Comparison of ENCODE assay signal across 16 cellular contexts in the genomic region with DNA sequence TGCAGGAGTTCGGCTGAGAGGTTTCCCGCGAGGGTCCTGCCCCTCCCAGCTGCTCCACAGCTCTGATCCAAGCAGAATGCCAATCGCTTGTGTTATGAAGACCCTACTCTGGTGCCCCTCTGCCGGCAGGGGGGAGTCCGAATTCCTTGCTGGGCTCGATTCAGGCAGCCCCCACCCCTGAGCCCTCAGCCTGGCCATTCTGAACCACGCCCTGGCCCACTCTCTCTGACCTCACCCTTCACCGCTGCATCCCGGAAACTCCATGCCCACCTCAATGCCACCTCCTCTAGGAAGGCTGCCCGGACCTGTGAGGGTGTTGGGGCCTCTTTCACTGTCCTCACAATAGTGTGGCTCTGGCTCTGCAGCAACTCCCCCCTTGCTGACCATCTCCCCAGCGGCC. TPM values are rescaled to one million over a fixed set of nuclear protein-coding genes. Genes with fewer than 3 reads are reported as not detected.
DNase-seq lines count a peak whose midpoint lies in the region; ATAC-seq and TF ChIP-seq lines count a peak whose summit lies in the region.
"Had no signal": no experiment of that assay in that cellular context is flagged by ENCODE, and none has a peak within 500 bp of the region (broad histone marks: within the 10 kb centered on the region; RNA-seq: fewer than 3 reads in every experiment).

No MANE protein-coding gene starts in this region.

- DNase-seq in natural killer cell treated with Interleukin-12 subunit alpha and Interleukin-12 subunit beta and Interleukin-15 and Interleukin-18, amount 100 ng/mL, for 72 hours (ENCODE audit: low spot score): no peak
- no peak for DNase-seq in natural killer cell
- DNase-seq in memory B cell (ENCODE audit: low spot score in 2 of 2): no peak
- DNase-seq in kidney tubule cell (ENCODE audit: low spot score): no peak
- no peak for DNase-seq in GDM1 (lab: John Stamatoyannopoulos, UW)
- DNase-seq in retina: no peak
- DNase-seq: DMS79 treated with DMSO at 0.1 percent for 48 hours, NCI-H1105, NCI-H226, NCI-H748 treated with DMSO at 0.1 percent for 48 hours had no signal

- no peak overlapping the region for H3K9ac ChIP-seq in OCI-LY3 (ENCODE audit: low read length)

- H3K4me1 Mint-ChIP-seq in natural killer cell treated with Interleukin-12 subunit alpha and Interleukin-12 subunit beta and Interleukin-15 and Interleukin-18, amount 100 ng/mL, for 72 hours (ENCODE audit: low read depth in 2 of 2): peaks cover 7 to 12% of the 10 kb centered on the region in 2 donors
- H3K4me1 Mint-ChIP-seq in natural killer cell (peaks cover 4 to 24% of the 10 kb centered on the region in 2 donors), memory B cell (peaks cover 31% of the 10 kb centered on the region)

- peaks cover 4 to 7% of the 10 kb centered on the region in 2 donors for H3K27me3 Mint-ChIP-seq in natural killer cell treated with Interleukin-12 subunit alpha and Interleukin-12 subunit beta and Interleukin-15 and Interleukin-18, amount 100 ng/mL, for 72 hours
- peaks cover 4 to 6% of the 10 kb centered on the region in 2 donors for H3K27me3 Mint-ChIP-seq in natural killer cell (ENCODE audit: low read depth in 2 of 2)
- no peaks in the 10 kb centered on the region for H3K27me3 Mint-ChIP-seq in memory B cell

- H3K27ac ChIP-seq in OCI-LY3 (ENCODE audit: low read length): no peak overlapping the region
- H3K27ac ChIP-seq: body of pancreas had no signal

- intact Hi-C loops in natural killer cell (cut with micrococcal nuclease): loop anchor here (2.0 kb wide), 2 partner anchors 41 to 111 kb away; no protein-coding TSS in a partner anchor

- no peaks in the 10 kb centered on the region for H4K20me1 ChIP-seq in OCI-LY3 (ENCODE audit: insufficient read depth, low read length)

- H3K4me3 Mint-ChIP-seq in natural killer cell treated with Interleukin-12 subunit alpha and Interleukin-12 subunit beta and Interleukin-15 and Interleukin-18, amount 100 ng/mL, for 72 hours: peak overlapping the region; percentile 1
- H3K4me3 Mint-ChIP-seq in natural killer cell (no peak overlapping the region), memory B cell (peak overlapping the region; percentile 69)

- H3K9me3 Mint-ChIP-seq in natural killer cell treated with Interleukin-12 subunit alpha and Interleukin-12 subunit beta and Interleukin-15 and Interleukin-18, amount 100 ng/mL, for 72 hours: no peaks in the 10 kb centered on the region
- H3K9me3 Mint-ChIP-seq in natural killer cell (no peaks in the 10 kb centered on the region), memory B cell (no peaks in the 10 kb centered on the region)
- H3K9me3 Mint-ChIP-seq: activated T-helper 2 cell treated with anti-CD3 and anti-CD28 coated beads, Interferon-gamma antibody, Interleukin-2, Interleukin-4, amounts not matched to agents 10 μg/mL and 5 μg/mL and 100 μg/mL, durations not matched to agents 14 hours and 24 hours and 36 hours had no signal

- ATAC-seq in natural killer cell treated with Interleukin-12 subunit alpha and Interleukin-12 subunit beta and Interleukin-15 and Interleukin-18, amount 100 ng/mL, for 72 hours: no peak
- ATAC-seq in natural killer cell (no peak), memory B cell (ENCODE audit: low read depth) (no peak)

- H3K79me2 ChIP-seq in OCI-LY3 (ENCODE audit: low read length): no peaks in the 10 kb centered on the region

- peak overlapping the region; percentile 76 for H3K4me3 ChIP-seq in OCI-LY3 (ENCODE audit: low read length)
- H3K4me3 ChIP-seq: body of pancreas, lung had no signal

- H3K27me3 ChIP-seq in OCI-LY3 (ENCODE audit: low read depth, low read length): peaks cover 3% of the 10 kb centered on the region
- H3K27me3 ChIP-seq: body of pancreas had no signal

- H3K4me1 ChIP-seq in OCI-LY3 (ENCODE audit: low read length): peaks cover 27% of the 10 kb centered on the region

- H3K9me3 ChIP-seq in OCI-LY3 (ENCODE audit: insufficient read depth, low read length): no peaks in the 10 kb centered on the region
- H3K9me3 ChIP-seq: body of pancreas had no signal

- no peaks in the 10 kb centered on the region for H3K36me3 Mint-ChIP-seq in natural killer cell treated with Interleukin-12 subunit alpha and Interleukin-12 subunit beta and Interleukin-15 and Interleukin-18, amount 100 ng/mL, for 72 hours
- no peaks in the 10 kb centered on the region for H3K36me3 Mint-ChIP-seq in natural killer cell
- H3K36me3 Mint-ChIP-seq in memory B cell: peaks cover 2% of the 10 kb centered on the region

- TF ChIP-seq CTCF in natural killer cell (IDR thresholded peaks at IDR 0.05): no peak
- TF ChIP-seq CTCF in OCI-LY3 (IDR thresholded peaks at IDR 0.05; ENCODE audit: low read depth, low read length): no peak

- no peak overlapping the region for H2AFZ ChIP-seq in OCI-LY3 (ENCODE audit: low read depth, low read length)

- H3K36me3 ChIP-seq in OCI-LY3 (replicated peaks; ENCODE audit: low read depth, low read length): no peaks in the 10 kb centered on the region

- H3K4me2 ChIP-seq in OCI-LY3 (ENCODE audit: low read length): peak overlapping the region; percentile 88

- H3K27ac Mint-ChIP-seq in natural killer cell treated with Interleukin-12 subunit alpha and Interleukin-12 subunit beta and Interleukin-15 and Interleukin-18, amount 100 ng/mL, for 72 hours: peak overlapping the region in 1 of 2 donors; percentile 72
- no peak overlapping the region for H3K27ac Mint-ChIP-seq in natural killer cell
- H3K27ac Mint-ChIP-seq in memory B cell: peak overlapping the region; percentile 61
- H3K27ac Mint-ChIP-seq: activated T-helper 2 cell treated with anti-CD3 and anti-CD28 coated beads, Interferon-gamma antibody, Interleukin-2, Interleukin-4, amounts not matched to agents 10 μg/mL and 5 μg/mL and 100 μg/mL, durations not matched to agents 14 hours and 24 hours and 36 hours had no signal

RNA-seq across cellular contexts. Expression of a gene that starts 7.9 kb away (rescaled TPM):
- 100 to 1,000 TPM; 202 to 246 TPM for total RNA-seq in natural killer cell treated with Interleukin-12 subunit alpha and Interleukin-12 subunit beta and Interleukin-15 and Interleukin-18, amount 100 ng/mL, for 72 hours
- 100 to 1,000 TPM; 367 to 412 (median 383) TPM for total RNA-seq in natural killer cell

RNA-seq across cellular contexts. Expression of a gene that starts 31.9 kb away (rescaled TPM):
- under 1 TPM; 0.17 to 0.31 TPM for total RNA-seq in natural killer cell treated with Interleukin-12 subunit alpha and Interleukin-12 subunit beta and Interleukin-15 and Interleukin-18, amount 100 ng/mL, for 72 hours
- 10 to 100 TPM; 17.7 to 21.7 (median 19.9) TPM for total RNA-seq in natural killer cell

RNA-seq across cellular contexts. Expression of a gene that starts 45.7 kb away (rescaled TPM):
- total RNA-seq in natural killer cell treated with Interleukin-12 subunit alpha and Interleukin-12 subunit beta and Interleukin-15 and Interleukin-18, amount 100 ng/mL, for 72 hours: not detected
- 1 to 10 TPM in 1 of 3 donors, not detected in 2; 3.2 TPM for total RNA-seq in natural killer cell
- total RNA-seq: activated T-helper 2 cell treated with anti-CD3 and anti-CD28 coated beads, Interferon-gamma antibody, Interleukin-2, Interleukin-4, amounts not matched to agents 10 μg/mL and 5 μg/mL and 100 μg/mL, durations not matched to agents 14 hours and 24 hours and 36 hours; OCI-LY7; osteocyte had no signal

RNA-seq across cellular contexts. Expression of a gene that starts 50.1 kb away (rescaled TPM):
- total RNA-seq in natural killer cell treated with Interleukin-12 subunit alpha and Interleukin-12 subunit beta and Interleukin-15 and Interleukin-18, amount 100 ng/mL, for 72 hours: 100 to 1,000 TPM in 1 of 2 donors, 10 to 100 TPM in 1; 57.4 to 108 TPM
- 10 to 100 TPM; 29.4 to 34.7 (median 29.7) TPM for total RNA-seq in natural killer cell

RNA-seq across cellular contexts. Expression of a gene that starts 50.2 kb away (rescaled TPM):
- total RNA-seq in natural killer cell treated with Interleukin-12 subunit alpha and Interleukin-12 subunit beta and Interleukin-15 and Interleukin-18, amount 100 ng/mL, for 72 hours: 10 to 100 TPM; 36.1 to 38.9 TPM
- 10 to 100 TPM; 58.7 to 65.9 (median 62.0) TPM for total RNA-seq in natural killer cell

Comparison
In these comparisons a context has a peak if more than half of its experiments do, and no peak if none do; other contexts are left out.
1. RNA of a gene that starts 31.9 kb away (total RNA-seq): 17.7 to 21.7 TPM in natural killer cell; 0.17 to 0.31 TPM in natural killer cell treated with Interleukin-12 subunit alpha and Interleukin-12 subunit beta and Interleukin-15 and Interleukin-18, amount 100 ng/mL, for 72 hours; every median in the first group is over 10 times any median in the second.